ENCODE assay signal across 16 cellular contexts in genomic region chr3:60932170-60932569, GRCh38.
DNase-seq lines count a peak whose midpoint lies in the region; ATAC-seq and TF ChIP-seq lines count a peak whose summit lies in the region.
"Had no signal": no experiment of that assay in that cellular context is flagged by ENCODE, and none has a peak within 500 bp of the region (broad histone marks: within the 10 kb centered on the region; RNA-seq: fewer than 3 reads in every experiment).

No MANE protein-coding gene starts in this region.

- peaks cover 0 to 21% of the 10 kb centered on the region in 2 experiments; a peak in 2 of 4 replicates for H3K4me1 ChIP-seq in HCT116 (ENCODE audit: control insufficient read depth in 1 of 2, insufficient read depth in 2 of 2, low read length in 2 of 2)
- peaks cover 7 to 8% of the 10 kb centered on the region in 2 donors for H3K4me1 ChIP-seq in thyroid gland
- H3K4me1 ChIP-seq in spleen: no peaks in the 10 kb centered on the region
- H3K4me1 ChIP-seq: A549, Caco-2 had no signal

- RAD21 ChIA-PET in HCT116 (lab: Charles Lee; ENCODE audit: low non-redundant PET in 1 of 2, low total read pairs in 2 of 2, uncharacterized antibody in 2 of 2, unreplicated experiment in 2 of 2): no interaction called here

- intact Hi-C loops in HCT116 (cut with micrococcal nuclease): no loop called here
- intact Hi-C loops in thyroid gland (cut with DNase I): no loop called here
- intact Hi-C loops in spleen (cut with DNase I; ENCODE audit: low total_unique reads): no loop called here

- no peak overlapping the region for H3K9ac ChIP-seq in HCT116 (ENCODE audit: low read length)

- TF ChIP-seq CTCF in HCT116 (IDR thresholded peaks at IDR 0.05 in 2 of 3, conservative IDR thresholded peaks at IDR 0.05 in 1 of 3; ENCODE audit: borderline replicate concordance in 1 of 3, insufficient read depth in 1 of 3, low read depth in 2 of 3, low read length in 2 of 3) (no peak), VCaP (conservative IDR thresholded peaks at IDR 0.05) (no peak), thyroid gland (IDR thresholded peaks at IDR 0.05) (no peak), spleen (IDR thresholded peaks at IDR 0.05 in 8 of 11, conservative IDR thresholded peaks at IDR 0.05 in 3 of 11) (no peak)

- CTCF ChIA-PET in HCT116 (lab: Charles Lee): no interaction called here

- H3K36me3 ChIP-seq in HCT116 (ENCODE audit: control insufficient read depth in 1 of 2, insufficient read depth in 2 of 2, low read length in 2 of 2) (no peaks in the 10 kb centered on the region), thyroid gland (no peaks in the 10 kb centered on the region), spleen (no peaks in the 10 kb centered on the region)

- no peak overlapping the region for H3K4me3 ChIP-seq in HCT116 (replicated peaks in 1 of 2; ENCODE audit: low read depth in 1 of 2, low read length in 2 of 2)
- no peak overlapping the region for H3K4me3 ChIP-seq in thyroid gland (replicated peaks in 1 of 3)
- H3K4me3 ChIP-seq in spleen: no peak overlapping the region
- H3K4me3 ChIP-seq: A549, GM23338 had no signal

- 0 out of 2 replicates have a peak overlapping the region, but pooled peaks have one; percentile 11 for H3K4me2 ChIP-seq in HCT116 (ENCODE audit: low read length)
- H3K4me2 ChIP-seq: A549, GM23338 had no signal

- H3K27ac ChIP-seq in HCT116 (ENCODE audit: low read depth, low read length) (no peak overlapping the region), VCaP (peak overlapping the region; percentile 70), thyroid gland (no peak overlapping the region), spleen (no peak overlapping the region)
- H3K27ac ChIP-seq: 22Rv1, A549, C4-2B had no signal

- TF ChIP-seq POLR2A in HCT116 (IDR thresholded peaks at IDR 0.05; ENCODE audit: borderline replicate concordance, extremely low read depth, insufficient read depth, insufficient read length) (no peak), thyroid gland (IDR thresholded peaks at IDR 0.05) (no peak), spleen (IDR thresholded peaks at IDR 0.05) (no peak)

- no peaks in the 10 kb centered on the region for H3K79me2 ChIP-seq in HCT116 (ENCODE audit: insufficient read depth, low read length)

- DNase-seq in DMS53 (lab: John Stamatoyannopoulos, UW): peak; percentile 6
- no peak for DNase-seq in DMS53 treated with DMSO at 0.1 percent for 48 hours (lab: John Stamatoyannopoulos, UW; ENCODE audit: unreplicated experiment)
- DNase-seq in HCT116 (ENCODE audit: low read depth, low spot score): no peak
- DNase-seq in thyroid gland: no peak
- no peak for DNase-seq in spleen
- DNase-seq: Caco-2; CD4-positive, alpha-beta T cell; EL; KBM-7 had no signal

- no peaks in the 10 kb centered on the region for H4K20me1 ChIP-seq in HCT116 (ENCODE audit: insufficient read depth)

- H3K9me3 ChIP-seq in HCT116 (ENCODE audit: control insufficient read depth in 1 of 2, insufficient read depth in 1 of 2, low read depth in 1 of 2, low read length in 2 of 2) (no peaks in the 10 kb centered on the region), thyroid gland (no peaks in the 10 kb centered on the region), spleen (peaks cover 0 to 7% (median 3%) of the 10 kb centered on the region in 8 donors)
- H3K9me3 ChIP-seq: A549, Caco-2 had no signal

- H3K9me2 ChIP-seq in HCT116 (ENCODE audit: insufficient read depth): no peaks in the 10 kb centered on the region

- H3K27me3 ChIP-seq in HCT116 (ENCODE audit: insufficient read depth, low read length): no peaks in the 10 kb centered on the region
- no peaks in the 10 kb centered on the region for H3K27me3 ChIP-seq in thyroid gland
- H3K27me3 ChIP-seq in spleen (replicated peaks in 1 of 7): no peaks in the 10 kb centered on the region

- no peak for TF ChIP-seq RAD21 in HCT116 (IDR thresholded peaks at IDR 0.05; ENCODE audit: low read depth)

- POLR2A ChIA-PET in HCT116 (lab: Charles Lee): no interaction called here

- BruUV-seq in HCT116 (replicated peaks; lab: Mats Ljungman, UMichigan): no TSS peak

- H2AFZ ChIP-seq in HCT116 (ENCODE audit: low read depth, low read length, poor library complexity, severe bottlenecking): no peak overlapping the region
- H2AFZ ChIP-seq: GM23338 had no signal

- WGBS in thyroid gland, 2 donors: 54% methylated on average over 2 of the region's 2 CpGs
- WGBS in spleen, 5 donors: 73 to 93% (median 81%) methylated on average over 2 of the region's 2 CpGs

- no peak for ATAC-seq in HCT116
- ATAC-seq in SK-N-SH treated with all-trans-retinoic acid at 6 μM for 48 hours: no peak
- ATAC-seq: A549, GM23338, HepG2 had no signal

TF ChIP-seq in HCT116, 20 proteins besides CTCF, POLR2A, EP300 and RAD21 (continues in another document):
- TF ChIP-seq ZNF274 (IDR thresholded peaks at IDR 0.05; ENCODE audit: low read depth, low read length): no peak
- TF ChIP-seq YY1 (IDR thresholded peaks at IDR 0.05; ENCODE audit: extremely low read depth, insufficient replicate concordance, low read depth, low read length): no peak
- no peak for TF ChIP-seq CEBPB (IDR thresholded peaks at IDR 0.05; ENCODE audit: low read depth)
- no peak for TF ChIP-seq EZH2phosphoT487 (IDR thresholded peaks at IDR 0.05; ENCODE audit: borderline replicate concordance)
- TF ChIP-seq EZH2 (IDR thresholded peaks at IDR 0.05): no peak
- no peak for TF ChIP-seq FOSL1 (IDR thresholded peaks at IDR 0.05; ENCODE audit: low read depth)
- TF ChIP-seq MAX (IDR thresholded peaks at IDR 0.05): no peak
- TF ChIP-seq REST (IDR thresholded peaks at IDR 0.05; ENCODE audit: low read depth): no peak

TF ChIP-seq in SK-N-SH treated with all-trans-retinoic acid at 6 μM for 48 hours, 23 proteins besides CTCF, POLR2A, EP300 and RAD21:
- TF ChIP-seq ZNF8 (CRISPR knock-in tag; IDR thresholded peaks at IDR 0.05) (no peak), TOX (CRISPR knock-in tag; IDR thresholded peaks at IDR 0.05; ENCODE audit: borderline replicate concordance) (no peak), CSRNP3 (CRISPR knock-in tag; IDR thresholded peaks at IDR 0.05) (no peak), ZNF565 (CRISPR knock-in tag; conservative IDR thresholded peaks at IDR 0.05; ENCODE audit: low read depth) (no peak), BACH2 (CRISPR knock-in tag; IDR thresholded peaks at IDR 0.05; ENCODE audit: borderline replicate concordance) (no peak), TCF4 (CRISPR knock-in tag; IDR thresholded peaks at IDR 0.05; ENCODE audit: borderline replicate concordance) (no peak), ISL1 (CRISPR knock-in tag; IDR thresholded peaks at IDR 0.05) (no peak), ZFP3 (CRISPR knock-in tag; IDR thresholded peaks at IDR 0.05) (no peak), PATZ1 (CRISPR knock-in tag; IDR thresholded peaks at IDR 0.05; ENCODE audit: borderline replicate concordance) (no peak), SNAI2 (CRISPR knock-in tag; IDR thresholded peaks at IDR 0.05) (no peak), PPARA (CRISPR knock-in tag; IDR thresholded peaks at IDR 0.05; ENCODE audit: borderline replicate concordance) (no peak), ZC3H10 (CRISPR knock-in tag; IDR thresholded peaks at IDR 0.05) (no peak), CSDC2 (CRISPR knock-in tag; IDR thresholded peaks at IDR 0.05) (no peak), ESRRG (CRISPR knock-in tag; IDR thresholded peaks at IDR 0.05) (no peak), RARB (CRISPR knock-in tag; IDR thresholded peaks at IDR 0.05) (no peak), GLIS3 (CRISPR knock-in tag; IDR thresholded peaks at IDR 0.05) (no peak), POU6F1 (CRISPR knock-in tag; IDR thresholded peaks at IDR 0.05; ENCODE audit: borderline replicate concordance, low read depth) (no peak)
